ENCODE assay signal across 9 cellular contexts in genomic region chr2:181683518-181684453, GRCh38.
DNase-seq lines count a peak whose midpoint lies in the region; ATAC-seq and TF ChIP-seq lines count a peak whose summit lies in the region.
"Had no signal": no experiment of that assay in that cellular context is flagged by ENCODE, and none has a peak within 500 bp of the region (broad histone marks: within the 10 kb centered on the region; RNA-seq: fewer than 3 reads in every experiment).

No MANE protein-coding gene starts in this region.

- peak; percentile 90 for DNase-seq in NCI-H82 (lab: John Stamatoyannopoulos, UW)
- no peak for DNase-seq in NCI-H82 treated with DMSO at 0.1 percent for 48 hours (lab: John Stamatoyannopoulos, UW; ENCODE audit: unreplicated experiment)
- no peak for DNase-seq in SK-N-MC (ENCODE audit: low read depth, low spot score)
- DNase-seq in fibroblast of mammary gland (ENCODE audit: low read depth), result peak; percentile 8
- DNase-seq in stimulated activated CD8-positive, alpha-beta memory T cell treated with anti-CD3 and anti-CD28 coated beads, Interleukin-4, amount 100 ng/mL, for 48 hours, result peak; percentile 35
- no peak for DNase-seq in LoVo (ENCODE audit: low spot score)

- TF ChIP-seq CTCF in fibroblast of mammary gland (conservative IDR thresholded peaks at IDR 0.05; ENCODE audit: control insufficient read depth, insufficient read depth, low read depth, low read length), result no peak

- ATAC-seq in HG02623 (IDR thresholded peaks at IDR 0.05; ENCODE audit: unreplicated experiment) (no peak), GM19463 (IDR thresholded peaks at IDR 0.05; ENCODE audit: unreplicated experiment) (no peak)

- H3K9ac ChIP-seq in SK-N-MC (ENCODE audit: insufficient read length), result no peak overlapping the region
- H3K9ac ChIP-seq: BLaER1 treated with 17β-estradiol and CSF1 and Interleukin-3, amounts not matched to agents 10 nM and 100 nM had no signal

- peak overlapping the region; percentile 49 for H3K4me3 ChIP-seq in SK-N-MC
- H3K4me3 ChIP-seq in fibroblast of mammary gland (ENCODE audit: control insufficient read depth, low read depth, low read length), result no peak overlapping the region

- H3K36me3 ChIP-seq in SK-N-MC (ENCODE audit: insufficient read depth, low read length), result no peaks in the 10 kb centered on the region

- no peaks in the 10 kb centered on the region for H3K9me3 ChIP-seq in SK-N-MC (ENCODE audit: low read depth, low read length)

- H3K27ac ChIP-seq in SK-N-MC, result no peak overlapping the region
- H3K27ac ChIP-seq: BLaER1 treated with 17β-estradiol and CSF1 and Interleukin-3, amounts not matched to agents 10 nM and 100 nM had no signal

Comparison
In these comparisons a context has a peak if more than half of its experiments do, and no peak if none do; other contexts are left out.
1. DNase-seq: peak in NCI-H82 (single experiment), fibroblast of mammary gland (single experiment) and stimulated activated CD8-positive, alpha-beta memory T cell treated with anti-CD3 and anti-CD28 coated beads, Interleukin-4, amount 100 ng/mL, for 48 hours (single experiment); none in NCI-H82 treated with DMSO at 0.1 percent for 48 hours (single experiment), SK-N-MC (single experiment) and LoVo (single experiment).